ENCODE assay signal across 18 cellular contexts in the genomic region with DNA sequence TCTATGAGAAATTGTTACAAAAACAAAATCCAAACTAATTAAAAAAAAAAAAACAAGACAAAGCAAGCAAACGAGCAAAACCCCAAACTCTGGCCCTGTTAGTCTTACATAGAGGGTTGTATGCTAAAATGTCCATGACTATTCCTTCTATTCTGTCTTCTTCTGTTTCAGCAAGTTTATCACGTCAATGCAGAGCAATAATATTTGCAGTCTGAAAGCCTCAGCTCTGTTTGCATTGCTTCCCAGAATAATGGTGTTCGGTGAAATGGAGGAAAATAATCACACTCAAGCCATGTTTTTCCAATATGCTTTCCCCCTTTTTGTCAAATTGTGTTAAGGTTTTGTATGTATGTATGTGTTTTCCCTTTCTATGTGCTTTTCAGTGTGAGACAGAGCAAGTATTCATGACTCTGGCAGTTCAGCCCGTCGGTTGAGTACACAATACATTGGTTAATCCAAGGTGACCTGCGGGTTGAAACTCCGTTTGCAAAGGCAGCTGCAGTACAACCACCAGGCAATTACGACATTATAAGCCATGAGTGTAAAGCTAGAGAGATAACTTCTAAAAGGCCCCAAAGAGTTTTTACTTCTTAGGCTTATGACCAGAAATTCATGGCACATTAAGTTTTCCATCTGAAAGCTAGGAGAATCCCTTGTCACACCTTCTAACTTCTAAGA. TPM values are rescaled to one million over a fixed set of nuclear protein-coding genes. Genes with fewer than 3 reads are reported as not detected.
DNase-seq lines count a peak whose midpoint lies in the region; ATAC-seq and TF ChIP-seq lines count a peak whose summit lies in the region.
"Had no signal": no experiment of that assay in that cellular context is flagged by ENCODE, and none has a peak within 500 bp of the region (broad histone marks: within the 10 kb centered on the region; RNA-seq: fewer than 3 reads in every experiment).

No MANE protein-coding gene starts in this region.

- H3K36me3 ChIP-seq in right lobe of liver: no peaks in the 10 kb centered on the region
- H3K36me3 ChIP-seq in stomach: no peaks in the 10 kb centered on the region
- H3K36me3 ChIP-seq: HAP-1 had no signal

- H3K4me3 ChIP-seq in fibroblast of villous mesenchyme (ENCODE audit: low read depth, low read length) (no peak overlapping the region), right lobe of liver (no peak overlapping the region), stomach (no peak overlapping the region)
- H3K4me3 ChIP-seq: HAP-1 had no signal

- H3K9me3 Mint-ChIP-seq in activated naive CD4-positive, alpha-beta T cell treated with anti-CD3 and anti-CD28 coated beads, Interleukin-2, amount 10 ng/mL, durations not matched to agents 7 days and 5 days: peaks cover 5% of the 10 kb centered on the region

- CTCF ChIA-PET in activated naive CD4-positive, alpha-beta T cell treated with anti-CD3 and anti-CD28 coated beads, Interleukin-2, amount 10 ng/mL, durations not matched to agents 7 days and 5 days (lab: Charles Lee): no interaction called here

- ATAC-seq in right lobe of liver: peak; percentile 96 to 97 (median 96)
- ATAC-seq: PC-3 had no signal

- peak overlapping the region in 2 of 3 donors; percentile 60 to 79 for H3K27ac ChIP-seq in right lobe of liver
- peak overlapping the region in 4 of 5 donors; percentile 23 to 73 (median 68) for H3K27ac ChIP-seq in stomach
- H3K27ac ChIP-seq: 22Rv1 had no signal

- H3K9me3 ChIP-seq in right lobe of liver (no peaks in the 10 kb centered on the region), stomach (peaks cover 0 to 8% (median 3%) of the 10 kb centered on the region in 4 donors)
- H3K9me3 ChIP-seq: HAP-1 had no signal

- TF ChIP-seq EP300 in stomach (IDR thresholded peaks at IDR 0.05): no peak

- no peaks in the 10 kb centered on the region for H3K27me3 Mint-ChIP-seq in activated naive CD4-positive, alpha-beta T cell treated with anti-CD3 and anti-CD28 coated beads, Interleukin-2, amount 10 ng/mL, durations not matched to agents 7 days and 5 days

- DNase-seq in NCI-H2227 (lab: John Stamatoyannopoulos, UW; ENCODE audit: unreplicated experiment): peak; percentile 4
- no peak for DNase-seq in NCI-H2227 treated with DMSO at 0.1 percent for 48 hours (lab: John Stamatoyannopoulos, UW)
- peak; percentile 36 for DNase-seq in fibroblast of villous mesenchyme (ENCODE audit: low read depth)
- peak; percentile 33 to 77 (median 63) for DNase-seq in right lobe of liver
- peak; percentile 67 for DNase-seq in stomach
- DNase-seq in NCI-H1048 (lab: John Stamatoyannopoulos, UW): no peak
- DNase-seq in stimulated activated CD4-positive, alpha-beta T cell treated with anti-CD3 and anti-CD28 coated beads, Interleukin-2, amount 100 ng/mL, for 24 hours: no peak
- DNase-seq in activated naive CD4-positive, alpha-beta T cell treated with anti-CD3 and anti-CD28 coated beads, Interleukin-2, amount 10 ng/mL, durations not matched to agents 7 days and 5 days: no peak
- DNase-seq: COR-L47, GDM1, IMR-90, NCI-H1436, NCI-H2029, NCI-H2171 treated with DMSO at 0.1 percent for 48 hours, PC-3 had no signal

- intact Hi-C loops in right lobe of liver (cut with DNase I) (no loop called here), stomach (cut with DNase I; ENCODE audit: low total_unique reads) (no loop called here)

- no peak overlapping the region for H3K27ac Mint-ChIP-seq in activated naive CD4-positive, alpha-beta T cell treated with anti-CD3 and anti-CD28 coated beads, Interleukin-2, amount 10 ng/mL, durations not matched to agents 7 days and 5 days
- H3K27ac Mint-ChIP-seq: CD14-positive monocyte had no signal

- no peaks in the 10 kb centered on the region for H3K4me1 Mint-ChIP-seq in activated naive CD4-positive, alpha-beta T cell treated with anti-CD3 and anti-CD28 coated beads, Interleukin-2, amount 10 ng/mL, durations not matched to agents 7 days and 5 days
- H3K4me1 Mint-ChIP-seq: CD14-positive monocyte had no signal

- H3K4me3 Mint-ChIP-seq in activated naive CD4-positive, alpha-beta T cell treated with anti-CD3 and anti-CD28 coated beads, Interleukin-2, amount 10 ng/mL, durations not matched to agents 7 days and 5 days: no peak overlapping the region
- H3K4me3 Mint-ChIP-seq: CD14-positive monocyte had no signal

- no peaks in the 10 kb centered on the region for H3K36me3 Mint-ChIP-seq in activated naive CD4-positive, alpha-beta T cell treated with anti-CD3 and anti-CD28 coated beads, Interleukin-2, amount 10 ng/mL, durations not matched to agents 7 days and 5 days
- H3K36me3 Mint-ChIP-seq: CD14-positive monocyte had no signal

- no peak for TF ChIP-seq CTCF in fibroblast of villous mesenchyme (IDR thresholded peaks at IDR 0.05; ENCODE audit: insufficient read depth, low read depth, low read length)
- TF ChIP-seq CTCF in right lobe of liver (IDR thresholded peaks at IDR 0.05): no peak
- TF ChIP-seq CTCF in stomach (IDR thresholded peaks at IDR 0.05): no peak

- H3K27me3 ChIP-seq in right lobe of liver (no peaks in the 10 kb centered on the region), stomach (no peaks in the 10 kb centered on the region)

- peaks cover 0 to 14% (median 2%) of the 10 kb centered on the region in 4 donors for H3K4me1 ChIP-seq in right lobe of liver
- H3K4me1 ChIP-seq in stomach: peaks cover 0 to 14% (median 4%) of the 10 kb centered on the region in 4 donors
- H3K4me1 ChIP-seq: HAP-1 had no signal

- TF ChIP-seq POLR2A in right lobe of liver (IDR thresholded peaks at IDR 0.05): no peak
- TF ChIP-seq POLR2A in stomach (IDR thresholded peaks at IDR 0.05): no peak

- 31% methylated on average over 8 of the region's 8 CpGs for WGBS in right lobe of liver (ENCODE audit: insufficient coverage, low coverage, low lambda C conversion rate, missing lambda C conversion rate)
- WGBS in stomach, 5 donors: 22 to 49% (median 39%) methylated on average over 8 of the region's 8 CpGs

RNA-seq across cellular contexts. Expression of gene MAGI1, which starts 34.9 kb away (rescaled TPM):
- total RNA-seq in fibroblast of villous mesenchyme: 20.7 and 29.0 TPM in 2 replicates
- total RNA-seq in right lobe of liver: 10 to 100 TPM; 22.6 to 37.7 (median 26.9) TPM
- total RNA-seq in stomach: 100 to 1,000 TPM in 3 of 5 donors, 10 to 100 TPM in 2; 83.9 to 237 (median 105) TPM
- 10 to 100 TPM in 2 of 3 donors, 1 to 10 TPM in 1; 5.7 to 14.7 (median 14.5) TPM for polyA plus RNA-seq in stomach
- polyA plus RNA-seq: CD14-positive monocyte had no signal

Comparison
In these comparisons a context has a peak if more than half of its experiments do, and no peak if none do; other contexts are left out.
1. DNase-seq: peak in NCI-H2227 (single experiment), fibroblast of villous mesenchyme (single experiment), right lobe of liver (3 of 3) and stomach (single experiment); none in NCI-H2227 treated with DMSO at 0.1 percent for 48 hours (single experiment), NCI-H1048 (single experiment), stimulated activated CD4-positive, alpha-beta T cell treated with anti-CD3 and anti-CD28 coated beads, Interleukin-2, amount 100 ng/mL, for 24 hours (0 of 2) and activated naive CD4-positive, alpha-beta T cell treated with anti-CD3 and anti-CD28 coated beads, Interleukin-2, amount 10 ng/mL, durations not matched to agents 7 days and 5 days (single experiment).